In the genomic region with DNA sequence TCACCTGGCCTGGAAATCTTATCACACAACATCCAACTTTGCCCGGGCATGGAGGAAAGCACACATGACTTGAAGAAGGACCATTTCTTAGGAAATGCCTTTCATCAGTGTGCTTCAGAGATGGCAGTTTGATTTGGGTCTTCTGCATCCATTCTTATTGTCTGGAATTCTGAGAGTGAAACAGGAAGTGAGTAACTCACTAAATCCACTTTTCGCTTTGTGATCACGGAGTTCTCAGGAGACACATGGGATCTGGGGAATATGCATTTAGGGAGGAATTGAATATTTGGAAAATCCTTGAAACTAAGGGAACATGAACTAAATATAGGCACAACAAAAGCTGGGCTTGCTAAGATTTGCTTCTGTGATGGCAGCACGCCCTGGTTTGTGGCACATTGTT, we compare ENCODE assay signal across 17 cellular contexts.
DNase-seq lines count a peak whose midpoint lies in the region; FAIRE-seq and TF ChIP-seq lines count a peak whose summit lies in the region.
"Had no signal": no experiment of that assay in that cellular context is flagged by ENCODE, and none has a peak within 500 bp of the region (broad histone marks: within the 10 kb centered on the region; RNA-seq: fewer than 3 reads in every experiment).

No MANE protein-coding gene starts in this region.

- TF ChIP-seq POLR2A in endothelial cell of umbilical vein (IDR thresholded peaks at IDR 0.05; ENCODE audit: low read depth, low read length) (no peak), GM12892 (IDR thresholded peaks at IDR 0.05; ENCODE audit: low read depth, low read length) (no peak)

- BruUV-seq in endothelial cell of umbilical vein (replicated peaks; lab: Mats Ljungman, UMichigan) = no TSS peak

- H3K27me3 ChIP-seq in GM23248 (replicated peaks; ENCODE audit: insufficient read depth) (no peaks in the 10 kb centered on the region), endothelial cell of umbilical vein (ENCODE audit: control insufficient read depth in 2 of 2, insufficient read depth in 2 of 2, low read length in 2 of 2) (no peaks in the 10 kb centered on the region), smooth muscle cell (ENCODE audit: low read depth) (no peaks in the 10 kb centered on the region)
- H3K27me3 ChIP-seq: BLaER1 had no signal

- H3K9me1 ChIP-seq in endothelial cell of umbilical vein (replicated peaks; ENCODE audit: control insufficient read depth, extremely low read depth, insufficient read depth, low read length) = no peaks in the 10 kb centered on the region

- TF ChIP-seq CTCF in RWPE1 (conservative IDR thresholded peaks at IDR 0.05; ENCODE audit: low read depth) (no peak), endothelial cell of umbilical vein (IDR thresholded peaks at IDR 0.05; ENCODE audit: extremely low read depth in 1 of 2, insufficient read depth in 1 of 2, low read depth in 1 of 2, low read length in 2 of 2) (no peak), smooth muscle cell (IDR thresholded peaks at IDR 0.05; ENCODE audit: borderline replicate concordance, insufficient read depth, poor library complexity, severe bottlenecking) (no peak)

- peaks cover 23% of the 10 kb centered on the region for H3F3A ChIP-seq in GM23248 (ENCODE audit: insufficient read depth)
- H3F3A ChIP-seq in smooth muscle cell (ENCODE audit: low read depth) = peaks cover 9% of the 10 kb centered on the region

- FAIRE-seq in endothelial cell of umbilical vein (lab: Jason Lieb, UNC) = peak; percentile 94
- FAIRE-seq in GM12892 (lab: Jason Lieb, UNC) = no peak
- FAIRE-seq: GM12878, GM18507 had no signal

- no peaks in the 10 kb centered on the region for H3K9me3 ChIP-seq in GM23248 (ENCODE audit: low read depth)
- no peaks in the 10 kb centered on the region for H3K9me3 ChIP-seq in endothelial cell of umbilical vein (replicated peaks; ENCODE audit: control insufficient read depth, insufficient read depth, low read length)
- no peaks in the 10 kb centered on the region for H3K9me3 ChIP-seq in smooth muscle cell (replicated peaks; ENCODE audit: low read depth)
- H3K9me3 ChIP-seq: BLaER1 had no signal

- peak overlapping the region; percentile 87 for H3K27ac ChIP-seq in GM23248
- peak overlapping the region; percentile 69 for H3K27ac ChIP-seq in RWPE1
- H3K27ac ChIP-seq in endothelial cell of umbilical vein (ENCODE audit: insufficient read depth, low read depth, low read length) = peak overlapping the region; percentile 79
- peak overlapping the region; percentile 68 for H3K27ac ChIP-seq in smooth muscle cell (ENCODE audit: low read depth)
- H3K27ac ChIP-seq: BLaER1 had no signal

- no peak overlapping the region for H3K4me3 ChIP-seq in GM23248
- H3K4me3 ChIP-seq in endothelial cell of umbilical vein (replicated peaks in 1 of 3; ENCODE audit: insufficient read depth in 1 of 3, low read depth in 1 of 3, low read length in 3 of 3) = no peak overlapping the region
- no peak overlapping the region for H3K4me3 ChIP-seq in smooth muscle cell
- H3K4me3 ChIP-seq: BLaER1, GM12878 had no signal

- no peaks in the 10 kb centered on the region for H3K9me2 ChIP-seq in GM23248 (ENCODE audit: insufficient read depth)

- dilution Hi-C loops in endothelial cell of umbilical vein (cut with MboI; ENCODE audit: extremely low pct_ligation_motif_present, low sequenced_read_pairs) = no loop called here

- peak overlapping the region; percentile 41 for H2AFZ ChIP-seq in GM23248
- peak overlapping the region; percentile 86 for H2AFZ ChIP-seq in endothelial cell of umbilical vein (ENCODE audit: low read depth, low read length)
- peak overlapping the region; percentile 63 for H2AFZ ChIP-seq in smooth muscle cell (ENCODE audit: low read depth)

- H4K20me1 ChIP-seq in GM23248 (ENCODE audit: insufficient read depth) = no peaks in the 10 kb centered on the region
- H4K20me1 ChIP-seq in endothelial cell of umbilical vein (replicated peaks; ENCODE audit: control insufficient read depth, extremely low read depth, insufficient read depth, low read length) = no peaks in the 10 kb centered on the region
- no peaks in the 10 kb centered on the region for H4K20me1 ChIP-seq in smooth muscle cell (ENCODE audit: low read depth)
- H4K20me1 ChIP-seq: BLaER1 had no signal

- POLR2A ChIA-PET in RWPE1 (lab: Yijun Ruan, JAX; ENCODE audit: low non-redundant PET) (no interaction called here), endothelial cell of umbilical vein (lab: Charles Lee) (no interaction called here)

- DNase-seq in GM23248 (no peak), RWPE1 (ENCODE audit: low spot score) (no peak), endothelial cell of umbilical vein (ENCODE audit: low read depth, low spot score) (peak; percentile 65), smooth muscle cell (lab: John Stamatoyannopoulos, UW; ENCODE audit: unreplicated experiment) (no peak), GM12892 (ENCODE audit: insufficient read length) (no peak), mesenteric fat pad (ENCODE audit: low spot score) (no peak)
- no peak for DNase-seq in activated CD4-positive, alpha-beta T cell treated with anti-CD3 and anti-CD28 coated beads, Interleukin-2, amount 50 U/mL, for 1 hour
- DNase-seq: CD8-positive, alpha-beta T cell; GDM1; Kasumi-1; NCI-H1105 treated with DMSO at 0.1 percent for 48 hours; NCI-H1694 treated with DMSO at 0.1 percent for 48 hours; NCI-H524 treated with DMSO at 0.1 percent for 48 hours; SHP77 treated with DMSO at 0.1 percent for 48 hours had no signal

- in situ Hi-C loops in GM23248 (cut with MboI) = no loop called here

- H3K4me1 ChIP-seq in GM23248 (ENCODE audit: insufficient read depth) (peaks cover 33% of the 10 kb centered on the region), endothelial cell of umbilical vein (ENCODE audit: control insufficient read depth, extremely low read depth, insufficient read depth, low read length) (peaks cover 38% of the 10 kb centered on the region), smooth muscle cell (ENCODE audit: low read depth) (no peaks in the 10 kb centered on the region)
- H3K4me1 ChIP-seq: BLaER1 had no signal

- H3K36me3 ChIP-seq in GM23248 (ENCODE audit: low read depth) (no peaks in the 10 kb centered on the region), endothelial cell of umbilical vein (ENCODE audit: control insufficient read depth in 2 of 2, extremely low read depth in 1 of 2, insufficient read depth in 2 of 2, low read length in 2 of 2) (no peaks in the 10 kb centered on the region), smooth muscle cell (ENCODE audit: low read depth) (no peaks in the 10 kb centered on the region)
- H3K36me3 ChIP-seq: BLaER1 had no signal

- peak overlapping the region; percentile 36 for H3K4me2 ChIP-seq in GM23248 (ENCODE audit: unreplicated experiment)
- H3K4me2 ChIP-seq in endothelial cell of umbilical vein (ENCODE audit: insufficient read depth, low read length) = peak overlapping the region; percentile 37
- H3K4me2 ChIP-seq in smooth muscle cell = peak overlapping the region; percentile 57
- H3K4me2 ChIP-seq: BLaER1 had no signal

- CTCF ChIA-PET in RWPE1 (lab: Yijun Ruan, JAX) (no interaction called here), endothelial cell of umbilical vein (lab: Charles Lee) (interaction anchor here (1.7 kb wide), 1 partner anchor 11 kb away, joined by 9 read pairs; no protein-coding TSS in a partner anchor)

- intact Hi-C loops in endothelial cell of umbilical vein (cut with micrococcal nuclease) = no loop called here

- no peaks in the 10 kb centered on the region for H3K79me2 ChIP-seq in GM23248 (ENCODE audit: insufficient read depth)
- no peaks in the 10 kb centered on the region for H3K79me2 ChIP-seq in endothelial cell of umbilical vein (ENCODE audit: control insufficient read depth, insufficient read depth, low read length)
- no peaks in the 10 kb centered on the region for H3K79me2 ChIP-seq in smooth muscle cell (ENCODE audit: low read depth)

- WGBS in GM23248 (ENCODE audit: low coverage in 1 of 2, low lambda C conversion rate in 2 of 2, missing lambda C conversion rate in 2 of 2), 2 experiments = 61 to 62% methylated on average over 4 of the region's 4 CpGs
- WGBS in smooth muscle cell (ENCODE audit: low lambda C conversion rate) = 70% methylated on average over 4 of the region's 4 CpGs

- 0 out of 2 replicates have a peak overlapping the region, but pooled peaks have one; percentile 67 for H3K9ac ChIP-seq in GM23248
- H3K9ac ChIP-seq in endothelial cell of umbilical vein (replicated peaks; ENCODE audit: extremely low read depth, insufficient read depth, low read length) = peak overlapping the region; percentile 52
- no peak overlapping the region for H3K9ac ChIP-seq in smooth muscle cell (ENCODE audit: low read depth)
- H3K9ac ChIP-seq: BLaER1 had no signal

TF ChIP-seq in endothelial cell of umbilical vein, 7 proteins besides CTCF, POLR2A, EP300 and RAD21:
- TF ChIP-seq EZH2 (IDR thresholded peaks at IDR 0.05; ENCODE audit: borderline replicate concordance, low read depth, low read length, severe bottlenecking) = no peak
- TF ChIP-seq MYC (IDR thresholded peaks at IDR 0.05; ENCODE audit: low read depth, low read length) = no peak
- no peak for TF ChIP-seq GATA2 (IDR thresholded peaks at IDR 0.05; ENCODE audit: insufficient read depth, insufficient read length, low read depth, low read length)
- TF ChIP-seq, protein P1, sequence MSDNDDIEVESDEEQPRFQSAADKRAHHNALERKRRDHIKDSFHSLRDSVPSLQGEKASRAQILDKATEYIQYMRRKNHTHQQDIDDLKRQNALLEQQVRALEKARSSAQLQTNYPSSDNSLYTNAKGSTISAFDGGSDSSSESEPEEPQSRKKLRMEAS (IDR thresholded peaks at IDR 0.05; ENCODE audit: insufficient read depth, insufficient read length) = no peak
- TF ChIP-seq JUN (IDR thresholded peaks at IDR 0.05; ENCODE audit: borderline replicate concordance, insufficient read depth, insufficient read length, low read depth) = peak; percentile 35
- TF ChIP-seq FOS (IDR thresholded peaks at IDR 0.05; ENCODE audit: borderline replicate concordance, insufficient read depth, low read length) = peak; percentile 36
- TF ChIP-seq POLR2AphosphoS5 (IDR thresholded peaks at IDR 0.05; ENCODE audit: insufficient read depth, low read depth, low read length) = peak; percentile 10
